Comparison of ENCODE assay signal across 8 cellular contexts in the genomic region with DNA sequence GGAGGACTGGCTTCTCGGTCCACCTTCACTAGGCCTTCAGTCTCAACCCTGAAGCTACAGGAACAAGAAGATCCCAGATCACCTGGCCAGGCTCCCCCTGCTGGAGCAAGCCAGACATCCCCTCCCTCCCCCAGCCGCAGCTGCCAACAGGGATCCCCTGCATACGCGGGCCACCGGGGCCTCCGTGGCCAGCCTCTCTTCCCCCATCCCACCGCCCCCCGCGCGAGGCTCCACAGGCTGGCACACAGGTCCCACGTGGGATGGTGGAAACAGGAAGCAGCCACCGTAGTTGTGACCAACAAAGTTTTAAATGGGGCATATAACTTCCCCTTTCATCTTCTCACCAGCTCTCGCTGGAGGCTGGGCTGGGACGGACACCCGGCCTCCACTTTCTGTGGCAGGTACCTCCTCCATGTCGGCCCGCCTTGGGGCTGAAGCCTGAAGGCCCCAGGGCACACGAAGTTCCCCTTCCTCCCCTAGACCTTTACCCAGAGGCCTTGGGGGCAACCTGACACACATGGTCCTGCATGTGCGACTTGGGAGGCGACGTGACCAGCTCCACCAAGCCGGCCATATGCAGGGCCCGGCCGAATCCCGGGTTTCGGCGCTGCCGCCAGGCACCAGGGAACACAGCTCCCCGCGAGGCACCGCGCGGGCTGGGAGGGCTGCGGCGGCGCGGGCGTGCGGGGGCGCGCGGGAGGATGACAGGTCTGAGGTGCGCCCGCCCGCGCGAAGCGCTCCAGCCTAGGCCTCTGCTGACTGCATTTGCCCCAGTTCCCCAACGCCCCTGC. TPM values are rescaled to one million over a fixed set of nuclear protein-coding genes. Genes with fewer than 3 reads are reported as not detected.
DNase-seq lines count a peak whose midpoint lies in the region; ATAC-seq, FAIRE-seq and TF ChIP-seq lines count a peak whose summit lies in the region.

No MANE protein-coding gene starts in this region.

- H3K27me3 ChIP-seq in pancreas (no peaks in the 10 kb centered on the region), uterus (no peaks in the 10 kb centered on the region)

- H3K36me3 ChIP-seq in pancreas: no peaks in the 10 kb centered on the region
- no peaks in the 10 kb centered on the region for H3K36me3 ChIP-seq in uterus

- peak overlapping the region; percentile 22 to 83 (median 67) for H3K4me3 ChIP-seq in pancreas
- peak overlapping the region; percentile 55 to 66 for H3K4me3 ChIP-seq in uterus

- ATAC-seq in pancreas: peak; percentile 23 to 45 (median 38)
- no peak for ATAC-seq in HG03378 (IDR thresholded peaks at IDR 0.05; ENCODE audit: unreplicated experiment)

- 2% methylated on average over 36 to 49 of the region's 49 CpGs for whole genome bisulfite sequencing in pancreas, 2 donors

- no peak for TF ChIP-seq POLR2A in uterus (IDR thresholded peaks at IDR 0.05)

- H3K4me1 ChIP-seq in pancreas: peaks cover 59 to 74% (median 64%) of the 10 kb centered on the region in 3 donors
- peaks cover 35 to 57% of the 10 kb centered on the region in 2 donors for H3K4me1 ChIP-seq in uterus

- peak overlapping the region; percentile 64 to 98 (median 98) for H3K27ac ChIP-seq in pancreas
- peak overlapping the region; percentile 95 to 97 for H3K27ac ChIP-seq in uterus

- no peaks in the 10 kb centered on the region for H3K9me3 ChIP-seq in pancreas
- no peaks in the 10 kb centered on the region for H3K9me3 ChIP-seq in uterus

- DNase-seq in EL (peak; percentile 74), LoVo (ENCODE audit: low spot score) (peak; percentile 79), SK-MEL-5 (ENCODE audit: low read depth, low spot score) (peak; percentile 61), head of caudate nucleus (peak; percentile 46 to 86 (median 68)), pancreas (peak; percentile 77 to 91 (median 83)), uterus (peak; percentile 75 to 81)
- DNase-seq in activated naive CD4-positive, alpha-beta T cell treated with Interleukin-2 at 50 U/mL for 16 hours: peak; percentile 77

- intact Hi-C loops in head of caudate nucleus (cut with DNase I) (loop anchor here (2.0 to 10.0 kb wide), 2 partner anchors 30 to 196 kb away; a partner anchor contains a TSS), pancreas (cut with DNase I) (no loop called here), uterus (cut with DNase I; ENCODE audit: low total_unique reads) (no loop called here)

- TF ChIP-seq CTCF in pancreas (IDR thresholded peaks at IDR 0.05) (peak; percentile 33 to 60 (median 49)), uterus (IDR thresholded peaks at IDR 0.05) (peak; percentile 17 to 75 (median 52))

- in situ Hi-C loops in SK-MEL-5 (cut with HindIII; ENCODE audit: low pct_unique_long_range_greater_than_20kb, low sequenced_read_pairs): no loop called here

- FAIRE-seq in pancreas (lab: Jason Lieb, UNC): no peak

RNA-seq across cellular contexts. Expression of a gene that starts 44.4 kb away (rescaled TPM):
- 5.2 and 5.3 TPM in 2 replicates for total RNA-seq in SK-MEL-5 (2014; rRNA removed; shearing (Covaris generic))
- 29.0 and 34.6 TPM in 2 replicates for polyA plus RNA-seq in SK-MEL-5 (2015; cell fraction: cytosol; rRNA removed)
- 17.0 and 23.4 TPM in 2 replicates for polyA plus RNA-seq in SK-MEL-5 (2015; cell fraction: nucleus; rRNA removed)
- total RNA-seq in pancreas (10 to 100 TPM in 2 of 6 donors, 1 to 10 TPM in 4; 2.8 to 11.7 (median 6.5) TPM), uterus (10 to 100 TPM; 12.6 to 58.0 (median 39.4) TPM)
- polyA plus RNA-seq in pancreas: 10 to 100 TPM in 1 of 2 donors, 1 to 10 TPM in 1; 6.2 to 25.4 TPM
